In the genomic region with DNA sequence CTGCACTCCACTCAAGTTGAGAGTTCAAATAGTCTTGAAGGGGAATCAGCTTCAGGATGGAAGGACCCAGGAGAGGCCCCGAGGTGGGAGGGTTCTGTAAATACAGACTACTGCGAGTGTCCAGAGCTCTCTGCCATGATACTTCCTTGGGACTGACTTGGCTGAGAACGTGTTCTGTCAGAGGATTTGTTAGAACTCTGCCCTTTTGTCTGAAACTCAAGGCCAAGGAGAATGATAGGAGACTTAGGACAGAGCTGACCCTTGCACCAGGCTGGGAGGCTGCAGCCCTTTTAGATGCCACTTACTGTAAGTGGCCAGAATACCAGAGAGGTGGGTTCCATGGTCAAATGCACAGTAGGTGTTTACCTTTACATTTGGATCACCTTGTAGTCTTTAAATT, we compare ENCODE assay signal across 23 cellular contexts. TPM values are rescaled to one million over a fixed set of nuclear protein-coding genes. Genes with fewer than 3 reads are reported as not detected.
DNase-seq lines count a peak whose midpoint lies in the region; ATAC-seq and TF ChIP-seq lines count a peak whose summit lies in the region.
"Had no signal": no experiment of that assay in that cellular context is flagged by ENCODE, and none has a peak within 500 bp of the region (broad histone marks: within the 10 kb centered on the region; RNA-seq: fewer than 3 reads in every experiment).

No MANE protein-coding gene starts in this region.

- H3K27me3 ChIP-seq in hepatocyte (no peaks in the 10 kb centered on the region), body of pancreas (no peaks in the 10 kb centered on the region), ovary (no peaks in the 10 kb centered on the region)
- H3K27me3 ChIP-seq: sigmoid colon, tibial nerve had no signal

- H3K9me3 Mint-ChIP-seq in activated naive CD8-positive, alpha-beta T cell treated with anti-CD3 and anti-CD28 coated beads, Interleukin-2, amount 50 U/mL, for 24 hours = no peaks in the 10 kb centered on the region
- H3K9me3 Mint-ChIP-seq in activated naive CD8-positive, alpha-beta T cell treated with anti-CD3 and anti-CD28 coated beads for 36 hours = no peaks in the 10 kb centered on the region
- no peaks in the 10 kb centered on the region for H3K9me3 Mint-ChIP-seq in stimulated activated effector memory CD8-positive, alpha-beta T cell treated with anti-CD3 and anti-CD28 coated beads, Interleukin-12 subunit alpha, Interleukin-12 subunit beta, amount 100 ng/mL, for 72 hours
- H3K9me3 Mint-ChIP-seq: activated CD4-positive, alpha-beta T cell treated with anti-CD3 and anti-CD28 coated beads, Interleukin-2, amount 10 ng/mL, durations not matched to agents 7 days and 5 days; activated naive CD4-positive, alpha-beta T cell treated with anti-CD3 and anti-CD28 coated beads, Interleukin-2, amount 10 ng/mL, durations not matched to agents 7 days and 5 days; activated T-cell treated with anti-CD3 and anti-CD28 coated beads, Interleukin-2, amount 50 U/mL, for 4 hours; CD8-positive, alpha-beta T cell had no signal

- no peak overlapping the region for H2AFZ ChIP-seq in hepatocyte

- CTCF ChIA-PET in RWPE1 (lab: Yijun Ruan, JAX) = interaction anchor here (0.5 kb wide), 1 partner anchor 21 kb away, joined by 3 read pairs; no protein-coding TSS in a partner anchor

- peaks cover 58% of the 10 kb centered on the region for H3K4me1 Mint-ChIP-seq in activated naive CD8-positive, alpha-beta T cell treated with anti-CD3 and anti-CD28 coated beads, Interleukin-2, amount 50 U/mL, for 24 hours
- H3K4me1 Mint-ChIP-seq in activated naive CD8-positive, alpha-beta T cell treated with anti-CD3 and anti-CD28 coated beads for 36 hours = peaks cover 42% of the 10 kb centered on the region
- H3K4me1 Mint-ChIP-seq in stimulated activated effector memory CD8-positive, alpha-beta T cell treated with anti-CD3 and anti-CD28 coated beads, Interleukin-12 subunit alpha, Interleukin-12 subunit beta, amount 100 ng/mL, for 72 hours = peaks cover 50% of the 10 kb centered on the region

- TF ChIP-seq CTCF in RWPE1 (conservative IDR thresholded peaks at IDR 0.05; ENCODE audit: low read depth) = no peak
- TF ChIP-seq CTCF in hepatocyte (IDR thresholded peaks at IDR 0.05; ENCODE audit: poor library complexity) = no peak
- no peak for TF ChIP-seq CTCF in body of pancreas (IDR thresholded peaks at IDR 0.05)
- no peak for TF ChIP-seq CTCF in ovary (IDR thresholded peaks at IDR 0.05)

- DNase-seq in activated naive CD8-positive, alpha-beta T cell treated with anti-CD3 and anti-CD28 coated beads, Interleukin-2, amount 50 U/mL, for 24 hours = no peak
- no peak for DNase-seq in activated naive CD8-positive, alpha-beta T cell treated with anti-CD3 and anti-CD28 coated beads for 36 hours
- DNase-seq in RWPE1 (ENCODE audit: low spot score) = no peak
- no peak for DNase-seq in hepatocyte (ENCODE audit: low spot score)
- DNase-seq in stimulated activated effector memory CD8-positive, alpha-beta T cell treated with anti-CD3 and anti-CD28 coated beads, Interleukin-12 subunit alpha, Interleukin-12 subunit beta, amount 100 ng/mL, for 72 hours (ENCODE audit: low spot score in 2 of 2) = no peak
- DNase-seq in stimulated activated CD8-positive, alpha-beta memory T cell treated with anti-CD3 and anti-CD28 coated beads, Interleukin-4, amount 100 ng/mL, for 48 hours = no peak
- no peak for DNase-seq in body of pancreas
- DNase-seq in ovary = no peak
- DNase-seq: activated CD4-positive, alpha-beta T cell treated with anti-CD3 and anti-CD28 coated beads, Interleukin-2, amount 10 ng/mL, durations not matched to agents 7 days and 5 days; activated naive CD4-positive, alpha-beta T cell treated with anti-CD3 and anti-CD28 coated beads, Interleukin-2, amount 10 ng/mL, durations not matched to agents 7 days and 5 days; activated T-cell treated with anti-CD3 and anti-CD28 coated beads, Interleukin-2, amount 50 U/mL, for 4 hours; anterior cingulate cortex; CD8-positive, alpha-beta T cell; erythroblast; MV-4-11; NCI-H2107; NCI-H774; sigmoid colon; stimulated activated CD4-positive, alpha-beta T cell treated with anti-CD3 and anti-CD28 coated beads, Interleukin-4, amount 100 ng/mL, for 1 hour had no signal

- H3K9me3 ChIP-seq in hepatocyte (ENCODE audit: low read depth) = no peaks in the 10 kb centered on the region
- no peaks in the 10 kb centered on the region for H3K9me3 ChIP-seq in body of pancreas
- no peaks in the 10 kb centered on the region for H3K9me3 ChIP-seq in ovary
- H3K9me3 ChIP-seq: prostate gland, sigmoid colon, tibial nerve had no signal

- intact Hi-C loops in body of pancreas (cut with DNase I) = no loop called here
- intact Hi-C loops in ovary (cut with DNase I) = no loop called here

- H3K4me1 ChIP-seq in hepatocyte (ENCODE audit: insufficient read depth) (peaks cover 18% of the 10 kb centered on the region), body of pancreas (peaks cover 18% of the 10 kb centered on the region), ovary (ENCODE audit: insufficient read depth) (peaks cover 4% of the 10 kb centered on the region)

- ATAC-seq in activated naive CD8-positive, alpha-beta T cell treated with anti-CD3 and anti-CD28 coated beads, Interleukin-2, amount 50 U/mL, for 24 hours = no peak
- no peak for ATAC-seq in stimulated activated effector memory CD8-positive, alpha-beta T cell treated with anti-CD3 and anti-CD28 coated beads, Interleukin-12 subunit alpha, Interleukin-12 subunit beta, amount 100 ng/mL, for 72 hours
- ATAC-seq in body of pancreas = no peak
- ATAC-seq: activated T-cell treated with anti-CD3 and anti-CD28 coated beads, Interleukin-2, amount 50 U/mL, for 4 hours; CD8-positive, alpha-beta T cell; left lobe of liver had no signal

- POLR2A ChIA-PET in RWPE1 (lab: Yijun Ruan, JAX; ENCODE audit: low non-redundant PET) = interaction anchor here (0.6 kb wide), 1 partner anchor 20 kb away, joined by 5 read pairs; no protein-coding TSS in a partner anchor

- 85% methylated on average over 3 of the region's 3 CpGs for WGBS in hepatocyte (ENCODE audit: low lambda C conversion rate, missing lambda C conversion rate)
- 56 to 61% methylated on average over 3 of the region's 3 CpGs for WGBS in body of pancreas, 2 donors
- WGBS in ovary, 3 donors = 51 to 67% (median 59%) methylated on average over 3 of the region's 3 CpGs

- H3K27me3 Mint-ChIP-seq in activated naive CD8-positive, alpha-beta T cell treated with anti-CD3 and anti-CD28 coated beads, Interleukin-2, amount 50 U/mL, for 24 hours = peaks cover 3% of the 10 kb centered on the region
- peaks cover 10% of the 10 kb centered on the region for H3K27me3 Mint-ChIP-seq in activated naive CD8-positive, alpha-beta T cell treated with anti-CD3 and anti-CD28 coated beads for 36 hours

- no peak for TF ChIP-seq POLR2A in body of pancreas (IDR thresholded peaks at IDR 0.05)
- no peak for TF ChIP-seq POLR2A in ovary (IDR thresholded peaks at IDR 0.05)

- H3K4me3 Mint-ChIP-seq in activated naive CD8-positive, alpha-beta T cell treated with anti-CD3 and anti-CD28 coated beads, Interleukin-2, amount 50 U/mL, for 24 hours = no peak overlapping the region
- no peak overlapping the region for H3K4me3 Mint-ChIP-seq in activated naive CD8-positive, alpha-beta T cell treated with anti-CD3 and anti-CD28 coated beads for 36 hours
- H3K4me3 Mint-ChIP-seq in stimulated activated effector memory CD8-positive, alpha-beta T cell treated with anti-CD3 and anti-CD28 coated beads, Interleukin-12 subunit alpha, Interleukin-12 subunit beta, amount 100 ng/mL, for 72 hours = no peak overlapping the region
- H3K4me3 Mint-ChIP-seq: activated CD4-positive, alpha-beta T cell treated with anti-CD3 and anti-CD28 coated beads, Interleukin-2, amount 10 ng/mL, durations not matched to agents 7 days and 5 days; activated naive CD4-positive, alpha-beta T cell treated with anti-CD3 and anti-CD28 coated beads, Interleukin-2, amount 10 ng/mL, durations not matched to agents 7 days and 5 days; activated T-cell treated with anti-CD3 and anti-CD28 coated beads, Interleukin-2, amount 50 U/mL, for 4 hours; CD8-positive, alpha-beta T cell had no signal

- H3K27ac ChIP-seq in RWPE1 (peak overlapping the region; percentile 10; the same call in 1 of the 2 replicates), hepatocyte (peak overlapping the region; percentile 97), body of pancreas (no peak overlapping the region), ovary (no peak overlapping the region)
- H3K27ac ChIP-seq: coronary artery, prostate gland had no signal

- no peak for TF ChIP-seq EP300 in ovary (IDR thresholded peaks at IDR 0.05)

- no peaks in the 10 kb centered on the region for H3K9me2 ChIP-seq in hepatocyte (replicated peaks; ENCODE audit: insufficient read depth)

- H3K4me2 ChIP-seq in hepatocyte = no peak overlapping the region

- H3K79me2 ChIP-seq in hepatocyte = peaks cover 66% of the 10 kb centered on the region

- H3K36me3 Mint-ChIP-seq in activated naive CD8-positive, alpha-beta T cell treated with anti-CD3 and anti-CD28 coated beads, Interleukin-2, amount 50 U/mL, for 24 hours (ENCODE audit: low read depth) = peaks cover 54% of the 10 kb centered on the region
- H3K36me3 Mint-ChIP-seq in activated naive CD8-positive, alpha-beta T cell treated with anti-CD3 and anti-CD28 coated beads for 36 hours = peaks cover 44% of the 10 kb centered on the region
- H3K36me3 Mint-ChIP-seq in stimulated activated effector memory CD8-positive, alpha-beta T cell treated with anti-CD3 and anti-CD28 coated beads, Interleukin-12 subunit alpha, Interleukin-12 subunit beta, amount 100 ng/mL, for 72 hours = peaks cover 93% of the 10 kb centered on the region

- H3K27ac Mint-ChIP-seq in activated naive CD8-positive, alpha-beta T cell treated with anti-CD3 and anti-CD28 coated beads, Interleukin-2, amount 50 U/mL, for 24 hours = peak overlapping the region; percentile 64
- no peak overlapping the region for H3K27ac Mint-ChIP-seq in activated naive CD8-positive, alpha-beta T cell treated with anti-CD3 and anti-CD28 coated beads for 36 hours
- H3K27ac Mint-ChIP-seq in stimulated activated effector memory CD8-positive, alpha-beta T cell treated with anti-CD3 and anti-CD28 coated beads, Interleukin-12 subunit alpha, Interleukin-12 subunit beta, amount 100 ng/mL, for 72 hours = peak overlapping the region; percentile 63
- H3K27ac Mint-ChIP-seq: activated CD4-positive, alpha-beta T cell treated with anti-CD3 and anti-CD28 coated beads, Interleukin-2, amount 10 ng/mL, durations not matched to agents 7 days and 5 days; CD8-positive, alpha-beta T cell had no signal

- peaks cover 18% of the 10 kb centered on the region for H4K20me1 ChIP-seq in hepatocyte (ENCODE audit: insufficient read depth, poor library complexity, severe bottlenecking)

- no peak overlapping the region for H3K4me3 ChIP-seq in hepatocyte
- no peak overlapping the region for H3K4me3 ChIP-seq in body of pancreas
- no peak overlapping the region for H3K4me3 ChIP-seq in ovary
- H3K4me3 ChIP-seq: coronary artery, prostate gland, sigmoid colon, tibial nerve had no signal

- H3K36me3 ChIP-seq in hepatocyte (replicated peaks; ENCODE audit: insufficient read depth, low read depth) (peaks cover 5% of the 10 kb centered on the region), body of pancreas (replicated peaks in 1 of 2; ENCODE audit: insufficient read depth in 1 of 2, low read depth in 2 of 2) (peaks cover 12 to 23% of the 10 kb centered on the region in 2 donors), ovary (no peaks in the 10 kb centered on the region)

RNA-seq across cellular contexts. Expression of a gene that starts 2.9 kb away (rescaled TPM):
- 100 to 1,000 TPM; 806 to 814 TPM for total RNA-seq in activated naive CD8-positive, alpha-beta T cell treated with anti-CD3 and anti-CD28 coated beads for 36 hours
- total RNA-seq in hepatocyte (231 and 271 TPM in 2 replicates), body of pancreas (100 to 1,000 TPM; 262 to 356 TPM), ovary (100 to 1,000 TPM; 212 to 611 (median 246) TPM)
- polyA plus RNA-seq in hepatocyte (144 and 170 TPM in 2 replicates), ovary (100 to 1,000 TPM; 393 to 398 TPM)

RNA-seq across cellular contexts. Expression of a gene that starts 15.1 kb away (rescaled TPM):
- 100 to 1,000 TPM; 104 to 113 TPM for total RNA-seq in activated naive CD8-positive, alpha-beta T cell treated with anti-CD3 and anti-CD28 coated beads for 36 hours
- total RNA-seq in hepatocyte (82.9 and 84.0 TPM in 2 replicates), body of pancreas (100 to 1,000 TPM in 1 of 2 donors, 10 to 100 TPM in 1; 87.2 to 141 TPM), ovary (100 to 1,000 TPM in 1 of 7 donors, 10 to 100 TPM in 6; 41.9 to 117 (median 44.2) TPM)
- polyA plus RNA-seq in hepatocyte (117 and 118 TPM in 2 replicates), ovary (100 to 1,000 TPM in 1 of 2 donors, 1 to 10 TPM in 1; 9.1 to 130 TPM)

RNA-seq across cellular contexts. Expression of a gene that starts 15.4 kb away (rescaled TPM):
- 10 to 100 TPM; 62.9 to 65.0 TPM for total RNA-seq in activated naive CD8-positive, alpha-beta T cell treated with anti-CD3 and anti-CD28 coated beads for 36 hours
- total RNA-seq in hepatocyte = 25.8 and 31.8 TPM in 2 replicates
- 17.5 and 22.2 TPM in 2 replicates for polyA plus RNA-seq in hepatocyte
- 10 to 100 TPM in 1 of 2 donors, 1 to 10 TPM in 1; 9.1 to 14.8 TPM for total RNA-seq in body of pancreas
- 10 to 100 TPM; 13.1 to 23.9 (median 19.9) TPM for total RNA-seq in ovary
- polyA plus RNA-seq in ovary = 10 to 100 TPM; 11.4 to 19.2 TPM

RNA-seq across cellular contexts. Expression of a gene that starts 53.1 kb away (rescaled TPM):
- total RNA-seq in activated naive CD8-positive, alpha-beta T cell treated with anti-CD3 and anti-CD28 coated beads for 36 hours = under 1 TPM; 0.26 to 0.27 TPM
- total RNA-seq in hepatocyte (0.16 and 0.17 TPM in 2 replicates), body of pancreas (under 1 TPM; 0.33 to 0.52 TPM), ovary (under 1 TPM in 6 of 7 donors, not detected in 1; 0.05 to 0.23 (median 0.11) TPM)
- polyA plus RNA-seq in hepatocyte (0.10 and 0.21 TPM in 2 replicates), ovary (under 1 TPM; 0.02 to 0.07 TPM)

Comparison
In these comparisons a context has a peak if more than half of its experiments do, and no peak if none do; other contexts are left out.
1. H3K27ac ChIP-seq: peak in RWPE1 (single experiment) and hepatocyte (single experiment); none in body of pancreas (0 of 4) and ovary (0 of 2).